ENCODE assay signal across 26 cellular contexts in the genomic region with DNA sequence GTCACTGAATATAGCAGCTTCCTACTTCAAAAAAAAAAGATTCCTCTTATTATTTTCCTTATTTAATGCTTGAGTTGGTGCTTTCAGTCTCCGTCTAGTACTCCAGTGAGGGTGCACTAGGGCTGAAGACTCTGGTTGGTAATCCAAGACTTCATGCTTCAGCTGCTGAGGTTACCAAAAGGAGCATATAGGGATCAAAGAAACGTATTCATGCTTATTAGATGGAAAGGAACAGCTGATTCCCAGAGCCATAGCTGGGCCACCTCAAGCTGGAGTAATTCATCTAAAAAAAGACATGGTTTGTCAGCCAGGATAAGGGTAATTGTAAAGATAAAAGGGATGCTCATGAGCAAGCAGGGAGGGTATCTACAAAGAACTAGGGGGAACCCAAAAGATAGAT.
"Had no signal": no experiment of that assay in that cellular context is flagged by ENCODE, and none has a peak within 500 bp of the region (broad histone marks: within the 10 kb centered on the region; RNA-seq: fewer than 3 reads in every experiment).

No MANE protein-coding gene starts in this region.

- H3K36me3 ChIP-seq: gastrocnemius medialis, heart right ventricle, neutrophil, sigmoid colon, tibial nerve, vagina had no signal

- DNase-seq: activated CD4-positive, alpha-beta memory T cell treated with anti-CD3 and anti-CD28 coated beads, Interleukin-2, amount 10 ng/mL, durations not matched to agents 7 days and 5 days; activated CD4-positive, alpha-beta T cell treated with anti-CD3 and anti-CD28 coated beads for 4 hours; activated CD8-positive, alpha-beta memory T cell treated with anti-CD3 and anti-CD28 coated beads, Interleukin-2, amount 10 ng/mL, durations not matched to agents 7 days and 5 days; activated naive CD4-positive, alpha-beta T cell; activated naive CD8-positive, alpha-beta T cell treated with anti-CD3 and anti-CD28 coated beads for 36 hours; amniotic stem cell; cerebellar nuclear complex; cortex of kidney; gastrocnemius medialis; heart right ventricle; immature natural killer cell; mucosa of descending colon; naive thymus-derived CD8-positive, alpha-beta T cell; sigmoid colon; stimulated activated CD4-positive, alpha-beta T cell treated with anti-CD3 and anti-CD28 coated beads, Interleukin-2, amount 100 ng/mL, for 24 hours; stimulated activated naive CD8-positive, alpha-beta T cell treated with anti-CD3 and anti-CD28 coated beads, Interleukin-15, Interleukin-2, amounts not matched to agents 100 U/mL and 50 U/mL, for 24 hours; substantia nigra; SW 1271 had no signal

- H3K9ac ChIP-seq: parathyroid adenoma had no signal

- H3K79me2 ChIP-seq: parathyroid adenoma had no signal

- H3K4me3 ChIP-seq: gastrocnemius medialis, heart right ventricle, mucosa of descending colon, sigmoid colon, tibial nerve, vagina had no signal

- H3K4me1 Mint-ChIP-seq: activated CD4-positive, alpha-beta memory T cell treated with anti-CD3 and anti-CD28 coated beads, Interleukin-2, amount 10 ng/mL, durations not matched to agents 7 days and 5 days; activated CD8-positive, alpha-beta memory T cell treated with anti-CD3 and anti-CD28 coated beads, Interleukin-2, amount 10 ng/mL, durations not matched to agents 7 days and 5 days; activated naive CD8-positive, alpha-beta T cell treated with anti-CD3 and anti-CD28 coated beads for 36 hours; activated T-helper 17 cell treated with anti-CD3 and anti-CD28 coated beads, Interleukin-2, amount 50 U/mL, for 72 hours; immature natural killer cell; memory B cell; naive thymus-derived CD8-positive, alpha-beta T cell; WTC11 had no signal

- H3K9me3 ChIP-seq: gastrocnemius medialis, heart right ventricle, mucosa of descending colon, neutrophil, sigmoid colon, tibial nerve, vagina had no signal

- H3K36me3 Mint-ChIP-seq: activated CD8-positive, alpha-beta memory T cell treated with anti-CD3 and anti-CD28 coated beads, Interleukin-2, amount 10 ng/mL, durations not matched to agents 7 days and 5 days; activated naive CD8-positive, alpha-beta T cell treated with anti-CD3 and anti-CD28 coated beads for 36 hours; immature natural killer cell; memory B cell; naive thymus-derived CD8-positive, alpha-beta T cell; WTC11 had no signal

- H3K4me3 Mint-ChIP-seq: activated CD4-positive, alpha-beta memory T cell treated with anti-CD3 and anti-CD28 coated beads, Interleukin-2, amount 10 ng/mL, durations not matched to agents 7 days and 5 days; activated CD8-positive, alpha-beta memory T cell treated with anti-CD3 and anti-CD28 coated beads, Interleukin-2, amount 10 ng/mL, durations not matched to agents 7 days and 5 days; activated naive CD8-positive, alpha-beta T cell treated with anti-CD3 and anti-CD28 coated beads for 36 hours; activated T-helper 17 cell treated with anti-CD3 and anti-CD28 coated beads, Interleukin-2, amount 50 U/mL, for 72 hours; immature natural killer cell; memory B cell; naive thymus-derived CD8-positive, alpha-beta T cell; WTC11 had no signal

- H3K4me1 ChIP-seq: gastrocnemius medialis, heart right ventricle, parathyroid adenoma, sigmoid colon, tibial nerve, vagina had no signal

- H3K27me3 Mint-ChIP-seq: activated CD4-positive, alpha-beta memory T cell treated with anti-CD3 and anti-CD28 coated beads, Interleukin-2, amount 10 ng/mL, durations not matched to agents 7 days and 5 days; activated CD8-positive, alpha-beta memory T cell treated with anti-CD3 and anti-CD28 coated beads, Interleukin-2, amount 10 ng/mL, durations not matched to agents 7 days and 5 days; activated naive CD8-positive, alpha-beta T cell treated with anti-CD3 and anti-CD28 coated beads for 36 hours; activated T-helper 17 cell treated with anti-CD3 and anti-CD28 coated beads, Interleukin-2, amount 50 U/mL, for 72 hours; memory B cell; naive thymus-derived CD8-positive, alpha-beta T cell had no signal

- H3K9me3 Mint-ChIP-seq: activated CD4-positive, alpha-beta memory T cell treated with anti-CD3 and anti-CD28 coated beads, Interleukin-2, amount 10 ng/mL, durations not matched to agents 7 days and 5 days; activated T-helper 17 cell treated with anti-CD3 and anti-CD28 coated beads, Interleukin-2, amount 50 U/mL, for 72 hours; WTC11 had no signal

- FAIRE-seq: TTC549 had no signal

- H3K27ac Mint-ChIP-seq: activated CD4-positive, alpha-beta memory T cell treated with anti-CD3 and anti-CD28 coated beads, Interleukin-2, amount 10 ng/mL, durations not matched to agents 7 days and 5 days; activated CD8-positive, alpha-beta memory T cell treated with anti-CD3 and anti-CD28 coated beads, Interleukin-2, amount 10 ng/mL, durations not matched to agents 7 days and 5 days; activated naive CD8-positive, alpha-beta T cell treated with anti-CD3 and anti-CD28 coated beads for 36 hours; activated T-helper 17 cell treated with anti-CD3 and anti-CD28 coated beads, Interleukin-2, amount 50 U/mL, for 72 hours; immature natural killer cell; memory B cell; naive thymus-derived CD8-positive, alpha-beta T cell; WTC11 had no signal

- ATAC-seq: activated CD8-positive, alpha-beta memory T cell treated with anti-CD3 and anti-CD28 coated beads, Interleukin-2, amount 10 ng/mL, durations not matched to agents 7 days and 5 days; activated T-helper 17 cell treated with anti-CD3 and anti-CD28 coated beads, Interleukin-2, amount 50 U/mL, for 72 hours; gastrocnemius medialis; heart right ventricle; mucosa of descending colon; naive thymus-derived CD8-positive, alpha-beta T cell; WTC11 had no signal

- H2AFZ ChIP-seq: parathyroid adenoma had no signal

- H3K27me3 ChIP-seq: gastrocnemius medialis, heart right ventricle, neutrophil, sigmoid colon, tibial nerve, vagina had no signal

- H3K27ac ChIP-seq: gastrocnemius medialis, heart right ventricle, neutrophil, parathyroid adenoma, sigmoid colon, tibial nerve, vagina had no signal
